9 cellular contexts compared by ENCODE assay signal in genomic region chr19:29404951-29405727, GRCh38.
DNase-seq lines count a peak whose midpoint lies in the region; ATAC-seq and TF ChIP-seq lines count a peak whose summit lies in the region.
"Had no signal": no experiment of that assay in that cellular context is flagged by ENCODE, and none has a peak within 500 bp of the region (broad histone marks: within the 10 kb centered on the region; RNA-seq: fewer than 3 reads in every experiment).

No MANE protein-coding gene starts in this region.

- H3K4me3 ChIP-seq in mucosa of descending colon: no peak overlapping the region
- no peak overlapping the region for H3K4me3 ChIP-seq in ascending aorta
- H3K4me3 ChIP-seq: tibial artery had no signal

- H3K4me1 ChIP-seq in mucosa of descending colon (ENCODE audit: low read depth): no peaks in the 10 kb centered on the region
- H3K4me1 ChIP-seq in ascending aorta: no peaks in the 10 kb centered on the region

- peak overlapping the region; percentile 37 to 72 (median 49) for H3K4me3 Mint-ChIP-seq in brain

- peaks cover 7% of the 10 kb centered on the region for H3K27me3 Mint-ChIP-seq in brain

- DNase-seq in COR-L47 (lab: John Stamatoyannopoulos, UW) (peak; percentile 88), NCI-H146 treated with DMSO at 0.1 percent for 48 hours (lab: John Stamatoyannopoulos, UW; ENCODE audit: unreplicated experiment) (peak; percentile 5), mucosa of descending colon (peak in 2 of 3 donors; percentile 9 to 42), ascending aorta (ENCODE audit: low spot score in 2 of 2) (no peak)
- no peak for DNase-seq in stimulated activated CD4-positive, alpha-beta T cell treated with anti-CD3 and anti-CD28 coated beads, Interleukin-2, amount 100 ng/mL, for 24 hours
- no peak for DNase-seq in activated effector memory CD4-positive, alpha-beta T cell treated with Interleukin-2 at 50 U/mL for 16 hours

- no peaks in the 10 kb centered on the region for H3K36me3 Mint-ChIP-seq in brain

- intact Hi-C loops in mucosa of descending colon (cut with DNase I, micrococcal nuclease) (no loop called here), ascending aorta (cut with DNase I) (no loop called here)

- TF ChIP-seq CTCF in brain (conservative IDR thresholded peaks at IDR 0.05): no peak
- no peak for TF ChIP-seq CTCF in mucosa of descending colon (IDR thresholded peaks at IDR 0.05)
- TF ChIP-seq CTCF in ascending aorta (IDR thresholded peaks at IDR 0.05): no peak

- peak overlapping the region; percentile 58 to 94 (median 92) for H3K27ac Mint-ChIP-seq in brain

- peak; percentile 39 for ATAC-seq in mucosa of descending colon
- no peak for ATAC-seq in HG02610 (IDR thresholded peaks at IDR 0.05; ENCODE audit: unreplicated experiment)

- H3K9me3 Mint-ChIP-seq in brain: peaks cover 0 to 7% (median 0%) of the 10 kb centered on the region in 5 experiments

- H3K36me3 ChIP-seq in mucosa of descending colon (ENCODE audit: low read depth) (no peaks in the 10 kb centered on the region), ascending aorta (no peaks in the 10 kb centered on the region)
- H3K36me3 ChIP-seq: tibial artery had no signal

- H3K27ac ChIP-seq in ascending aorta: no peak overlapping the region
- H3K27ac ChIP-seq: tibial artery had no signal

- H3K27me3 ChIP-seq in ascending aorta: no peaks in the 10 kb centered on the region

- no peaks in the 10 kb centered on the region for H3K9me3 ChIP-seq in mucosa of descending colon
- no peaks in the 10 kb centered on the region for H3K9me3 ChIP-seq in ascending aorta
- H3K9me3 ChIP-seq: tibial artery had no signal

- peaks cover 62% of the 10 kb centered on the region for H3K4me1 Mint-ChIP-seq in brain

Comparison
In these comparisons a context has a peak if more than half of its experiments do, and no peak if none do; other contexts are left out.
1. DNase-seq: peak in COR-L47 (single experiment), NCI-H146 treated with DMSO at 0.1 percent for 48 hours (single experiment) and mucosa of descending colon (2 of 3); none in stimulated activated CD4-positive, alpha-beta T cell treated with anti-CD3 and anti-CD28 coated beads, Interleukin-2, amount 100 ng/mL, for 24 hours (0 of 2), activated effector memory CD4-positive, alpha-beta T cell treated with Interleukin-2 at 50 U/mL for 16 hours (single experiment) and ascending aorta (0 of 2).